Comparison of ENCODE assay signal across 1 cellular context in the genomic region with DNA sequence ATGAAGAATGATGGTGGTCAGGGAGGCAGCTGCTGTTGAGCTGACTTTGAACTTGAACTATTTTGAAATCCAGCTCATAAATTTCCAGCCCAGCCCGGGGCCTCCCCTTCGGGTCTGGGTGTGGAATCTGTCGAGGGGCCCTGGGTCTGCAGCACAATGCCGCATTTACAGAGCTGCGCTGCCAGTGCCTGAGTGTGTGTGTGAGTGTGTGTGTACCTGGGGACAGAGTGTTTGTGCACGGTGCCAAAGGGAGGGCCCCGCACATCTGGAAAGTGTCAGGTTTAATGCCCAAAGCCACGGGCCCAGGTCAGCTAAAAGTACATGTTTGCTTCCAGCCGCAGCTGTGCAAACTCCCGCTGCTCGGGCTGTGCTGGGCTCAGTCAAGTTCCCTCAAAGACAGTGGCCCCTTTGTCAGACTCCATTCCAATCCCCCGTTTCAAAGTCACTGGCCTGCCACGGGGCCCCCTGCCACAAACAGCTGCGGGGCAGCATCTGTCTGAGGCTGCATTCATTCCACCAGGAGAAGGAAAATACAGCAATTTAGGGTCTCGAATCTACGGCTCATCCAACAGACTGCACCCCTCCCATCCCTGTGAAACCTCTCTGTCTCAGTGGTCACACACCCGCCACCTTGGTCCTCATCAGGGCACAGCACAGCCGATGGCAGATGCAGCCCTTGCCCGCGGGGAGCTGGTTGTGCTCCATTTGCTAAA.
A peak's percentile ranks its signal among the peaks of the same experiment; 100 is the strongest.
TF ChIP-seq lines count a peak whose summit lies in the region.

No MANE protein-coding gene starts in this region.

TF ChIP-seq in HepG2, 621 proteins besides CTCF, POLR2A, EP300 and RAD21 (continued from another document and continues in another):
- TF ChIP-seq, protein P1, sequence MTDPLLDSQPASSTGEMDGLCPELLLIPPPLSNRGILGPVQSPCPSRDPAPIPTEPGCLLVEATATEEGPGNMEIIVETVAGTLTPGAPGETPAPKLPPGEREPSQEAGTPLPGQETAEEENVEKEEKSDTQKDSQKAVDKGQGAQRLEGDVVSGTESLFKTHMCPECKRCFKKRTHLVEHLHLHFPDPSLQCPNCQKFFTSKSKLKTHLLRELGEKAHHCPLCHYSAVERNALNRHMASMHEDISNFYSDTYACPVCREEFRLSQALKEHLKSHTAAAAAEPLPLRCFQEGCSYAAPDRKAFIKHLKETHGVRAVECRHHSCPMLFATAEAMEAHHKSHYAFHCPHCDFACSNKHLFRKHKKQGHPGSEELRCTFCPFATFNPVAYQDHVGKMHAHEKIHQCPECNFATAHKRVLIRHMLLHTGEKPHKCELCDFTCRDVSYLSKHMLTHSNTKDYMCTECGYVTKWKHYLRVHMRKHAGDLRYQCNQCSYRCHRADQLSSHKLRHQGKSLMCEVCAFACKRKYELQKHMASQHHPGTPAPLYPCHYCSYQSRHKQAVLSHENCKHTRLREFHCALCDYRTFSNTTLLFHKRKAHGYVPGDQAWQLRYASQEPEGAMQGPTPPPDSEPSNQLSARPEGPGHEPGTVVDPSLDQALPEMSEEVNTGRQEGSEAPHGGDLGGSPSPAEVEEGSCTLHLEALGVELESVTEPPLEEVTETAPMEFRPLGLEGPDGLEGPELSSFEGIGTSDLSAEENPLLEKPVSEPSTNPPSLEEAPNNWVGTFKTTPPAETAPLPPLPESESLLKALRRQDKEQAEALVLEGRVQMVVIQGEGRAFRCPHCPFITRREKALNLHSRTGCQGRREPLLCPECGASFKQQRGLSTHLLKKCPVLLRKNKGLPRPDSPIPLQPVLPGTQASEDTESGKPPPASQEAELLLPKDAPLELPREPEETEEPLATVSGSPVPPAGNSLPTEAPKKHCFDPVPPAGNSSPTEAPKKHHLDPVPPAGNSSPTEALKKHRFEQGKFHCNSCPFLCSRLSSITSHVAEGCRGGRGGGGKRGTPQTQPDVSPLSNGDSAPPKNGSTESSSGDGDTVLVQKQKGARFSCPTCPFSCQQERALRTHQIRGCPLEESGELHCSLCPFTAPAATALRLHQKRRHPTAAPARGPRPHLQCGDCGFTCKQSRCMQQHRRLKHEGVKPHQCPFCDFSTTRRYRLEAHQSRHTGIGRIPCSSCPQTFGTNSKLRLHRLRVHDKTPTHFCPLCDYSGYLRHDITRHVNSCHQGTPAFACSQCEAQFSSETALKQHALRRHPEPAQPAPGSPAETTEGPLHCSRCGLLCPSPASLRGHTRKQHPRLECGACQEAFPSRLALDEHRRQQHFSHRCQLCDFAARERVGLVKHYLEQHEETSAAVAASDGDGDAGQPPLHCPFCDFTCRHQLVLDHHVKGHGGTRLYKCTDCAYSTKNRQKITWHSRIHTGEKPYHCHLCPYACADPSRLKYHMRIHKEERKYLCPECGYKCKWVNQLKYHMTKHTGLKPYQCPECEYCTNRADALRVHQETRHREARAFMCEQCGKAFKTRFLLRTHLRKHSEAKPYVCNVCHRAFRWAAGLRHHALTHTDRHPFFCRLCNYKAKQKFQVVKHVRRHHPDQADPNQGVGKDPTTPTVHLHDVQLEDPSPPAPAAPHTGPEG (CRISPR knock-in tag; IDR thresholded peaks at IDR 0.05): no peak
- TF ChIP-seq ARNT2 (CRISPR knock-in tag; IDR thresholded peaks at IDR 0.05; ENCODE audit: low read depth) (peak; percentile 71), TMF1 (CRISPR knock-in tag; IDR thresholded peaks at IDR 0.05; ENCODE audit: low read depth) (no peak), ZNF746 (CRISPR knock-in tag; IDR thresholded peaks at IDR 0.05) (peak; percentile 80), JUN (CRISPR knock-in tag; IDR thresholded peaks at IDR 0.05) (no peak), TEAD3 (CRISPR knock-in tag; optimal IDR thresholded peaks at IDR 0.05; ENCODE audit: borderline replicate concordance) (peak; percentile 62), ZNF724P (CRISPR knock-in tag; IDR thresholded peaks at IDR 0.05; ENCODE audit: borderline replicate concordance) (peak; percentile 71; the same call in 1 of the 2 replicates), KDM2A (CRISPR knock-in tag; IDR thresholded peaks at IDR 0.05; ENCODE audit: borderline replicate concordance, low read depth) (peak; percentile 73), POGZ (CRISPR knock-in tag; IDR thresholded peaks at IDR 0.05) (peak; percentile 56; the same call in 1 of the 2 replicates), MTA1 (CRISPR knock-in tag; IDR thresholded peaks at IDR 0.05; ENCODE audit: borderline replicate concordance) (peak; percentile 58; the same call in 1 of the 2 replicates), ZNF781 (CRISPR knock-in tag; IDR thresholded peaks at IDR 0.05; ENCODE audit: borderline replicate concordance, not compliant biosample characterization) (no peak), SATB2 (CRISPR knock-in tag; IDR thresholded peaks at IDR 0.05) (no peak), KLF12 (CRISPR knock-in tag; IDR thresholded peaks at IDR 0.05; ENCODE audit: borderline replicate concordance) (no peak), ZNF335 (CRISPR knock-in tag; IDR thresholded peaks at IDR 0.05) (no peak), SRY (CRISPR knock-in tag; IDR thresholded peaks at IDR 0.05) (peak; percentile 30; the same call in 1 of the 2 replicates), KMT2A (CRISPR knock-in tag; IDR thresholded peaks at IDR 0.05) (no peak), KLF16 (CRISPR knock-in tag; IDR thresholded peaks at IDR 0.05) (peak in 1 of 2 experiments; percentile 41; a peak in 1 of 4 replicates), NCOR1 (IDR thresholded peaks at IDR 0.05; ENCODE audit: borderline replicate concordance, low read length) (peak; percentile 96), TGIF2 (CRISPR knock-in tag; IDR thresholded peaks at IDR 0.05) (no peak), XRCC5 (optimal IDR thresholded peaks at IDR 0.05; ENCODE audit: low read length) (peak; percentile 76)
- TF ChIP-seq, protein P2, sequence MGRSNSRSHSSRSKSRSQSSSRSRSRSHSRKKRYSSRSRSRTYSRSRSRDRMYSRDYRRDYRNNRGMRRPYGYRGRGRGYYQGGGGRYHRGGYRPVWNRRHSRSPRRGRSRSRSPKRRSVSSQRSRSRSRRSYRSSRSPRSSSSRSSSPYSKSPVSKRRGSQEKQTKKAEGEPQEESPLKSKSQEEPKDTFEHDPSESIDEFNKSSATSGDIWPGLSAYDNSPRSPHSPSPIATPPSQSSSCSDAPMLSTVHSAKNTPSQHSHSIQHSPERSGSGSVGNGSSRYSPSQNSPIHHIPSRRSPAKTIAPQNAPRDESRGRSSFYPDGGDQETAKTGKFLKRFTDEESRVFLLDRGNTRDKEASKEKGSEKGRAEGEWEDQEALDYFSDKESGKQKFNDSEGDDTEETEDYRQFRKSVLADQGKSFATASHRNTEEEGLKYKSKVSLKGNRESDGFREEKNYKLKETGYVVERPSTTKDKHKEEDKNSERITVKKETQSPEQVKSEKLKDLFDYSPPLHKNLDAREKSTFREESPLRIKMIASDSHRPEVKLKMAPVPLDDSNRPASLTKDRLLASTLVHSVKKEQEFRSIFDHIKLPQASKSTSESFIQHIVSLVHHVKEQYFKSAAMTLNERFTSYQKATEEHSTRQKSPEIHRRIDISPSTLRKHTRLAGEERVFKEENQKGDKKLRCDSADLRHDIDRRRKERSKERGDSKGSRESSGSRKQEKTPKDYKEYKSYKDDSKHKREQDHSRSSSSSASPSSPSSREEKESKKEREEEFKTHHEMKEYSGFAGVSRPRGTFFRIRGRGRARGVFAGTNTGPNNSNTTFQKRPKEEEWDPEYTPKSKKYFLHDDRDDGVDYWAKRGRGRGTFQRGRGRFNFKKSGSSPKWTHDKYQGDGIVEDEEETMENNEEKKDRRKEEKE (IDR thresholded peaks at IDR 0.05): no peak
- TF ChIP-seq, protein P3, sequence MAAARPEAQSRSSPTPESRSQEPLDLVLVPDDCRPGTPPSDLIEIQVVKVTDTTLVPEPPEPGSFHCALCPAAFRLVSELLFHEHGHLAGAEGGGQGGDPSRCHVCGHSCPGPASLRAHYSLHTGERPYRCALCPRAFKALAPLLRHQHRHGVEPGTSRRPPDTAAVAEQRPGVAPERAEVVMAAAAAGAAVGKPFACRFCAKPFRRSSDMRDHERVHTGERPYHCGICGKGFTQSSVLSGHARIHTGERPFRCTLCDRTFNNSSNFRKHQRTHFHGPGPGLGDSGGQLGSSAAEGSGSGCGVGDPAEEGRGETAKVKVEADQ (CRISPR knock-in tag; IDR thresholded peaks at IDR 0.05; ENCODE audit: borderline replicate concordance): peak; percentile 76; the same call in 1 of the 2 replicates
- TF ChIP-seq, protein P4, sequence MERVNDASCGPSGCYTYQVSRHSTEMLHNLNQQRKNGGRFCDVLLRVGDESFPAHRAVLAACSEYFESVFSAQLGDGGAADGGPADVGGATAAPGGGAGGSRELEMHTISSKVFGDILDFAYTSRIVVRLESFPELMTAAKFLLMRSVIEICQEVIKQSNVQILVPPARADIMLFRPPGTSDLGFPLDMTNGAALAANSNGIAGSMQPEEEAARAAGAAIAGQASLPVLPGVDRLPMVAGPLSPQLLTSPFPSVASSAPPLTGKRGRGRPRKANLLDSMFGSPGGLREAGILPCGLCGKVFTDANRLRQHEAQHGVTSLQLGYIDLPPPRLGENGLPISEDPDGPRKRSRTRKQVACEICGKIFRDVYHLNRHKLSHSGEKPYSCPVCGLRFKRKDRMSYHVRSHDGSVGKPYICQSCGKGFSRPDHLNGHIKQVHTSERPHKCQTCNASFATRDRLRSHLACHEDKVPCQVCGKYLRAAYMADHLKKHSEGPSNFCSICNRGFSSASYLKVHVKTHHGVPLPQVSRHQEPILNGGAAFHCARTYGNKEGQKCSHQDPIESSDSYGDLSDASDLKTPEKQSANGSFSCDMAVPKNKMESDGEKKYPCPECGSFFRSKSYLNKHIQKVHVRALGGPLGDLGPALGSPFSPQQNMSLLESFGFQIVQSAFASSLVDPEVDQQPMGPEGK (CRISPR knock-in tag; IDR thresholded peaks at IDR 0.05): peak; percentile 73
- TF ChIP-seq, protein P5, sequence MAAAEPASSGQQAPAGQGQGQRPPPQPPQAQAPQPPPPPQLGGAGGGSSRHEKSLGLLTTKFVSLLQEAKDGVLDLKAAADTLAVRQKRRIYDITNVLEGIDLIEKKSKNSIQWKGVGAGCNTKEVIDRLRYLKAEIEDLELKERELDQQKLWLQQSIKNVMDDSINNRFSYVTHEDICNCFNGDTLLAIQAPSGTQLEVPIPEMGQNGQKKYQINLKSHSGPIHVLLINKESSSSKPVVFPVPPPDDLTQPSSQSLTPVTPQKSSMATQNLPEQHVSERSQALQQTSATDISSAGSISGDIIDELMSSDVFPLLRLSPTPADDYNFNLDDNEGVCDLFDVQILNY (CRISPR knock-in tag; conservative IDR thresholded peaks at IDR 0.05): no peak
- TF ChIP-seq, protein P6, sequence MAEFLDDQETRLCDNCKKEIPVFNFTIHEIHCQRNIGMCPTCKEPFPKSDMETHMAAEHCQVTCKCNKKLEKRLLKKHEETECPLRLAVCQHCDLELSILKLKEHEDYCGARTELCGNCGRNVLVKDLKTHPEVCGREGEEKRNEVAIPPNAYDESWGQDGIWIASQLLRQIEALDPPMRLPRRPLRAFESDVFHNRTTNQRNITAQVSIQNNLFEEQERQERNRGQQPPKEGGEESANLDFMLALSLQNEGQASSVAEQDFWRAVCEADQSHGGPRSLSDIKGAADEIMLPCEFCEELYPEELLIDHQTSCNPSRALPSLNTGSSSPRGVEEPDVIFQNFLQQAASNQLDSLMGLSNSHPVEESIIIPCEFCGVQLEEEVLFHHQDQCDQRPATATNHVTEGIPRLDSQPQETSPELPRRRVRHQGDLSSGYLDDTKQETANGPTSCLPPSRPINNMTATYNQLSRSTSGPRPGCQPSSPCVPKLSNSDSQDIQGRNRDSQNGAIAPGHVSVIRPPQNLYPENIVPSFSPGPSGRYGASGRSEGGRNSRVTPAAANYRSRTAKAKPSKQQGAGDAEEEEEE (CRISPR knock-in tag; IDR thresholded peaks at IDR 0.05; ENCODE audit: borderline replicate concordance): no peak
- TF ChIP-seq, protein P7, sequence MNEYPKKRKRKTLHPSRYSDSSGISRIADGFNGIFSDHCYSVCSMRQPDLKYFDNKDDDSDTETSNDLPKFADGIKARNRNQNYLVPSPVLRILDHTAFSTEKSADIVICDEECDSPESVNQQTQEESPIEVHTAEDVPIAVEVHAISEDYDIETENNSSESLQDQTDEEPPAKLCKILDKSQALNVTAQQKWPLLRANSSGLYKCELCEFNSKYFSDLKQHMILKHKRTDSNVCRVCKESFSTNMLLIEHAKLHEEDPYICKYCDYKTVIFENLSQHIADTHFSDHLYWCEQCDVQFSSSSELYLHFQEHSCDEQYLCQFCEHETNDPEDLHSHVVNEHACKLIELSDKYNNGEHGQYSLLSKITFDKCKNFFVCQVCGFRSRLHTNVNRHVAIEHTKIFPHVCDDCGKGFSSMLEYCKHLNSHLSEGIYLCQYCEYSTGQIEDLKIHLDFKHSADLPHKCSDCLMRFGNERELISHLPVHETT (CRISPR knock-in tag; conservative IDR thresholded peaks at IDR 0.05): peak; percentile 49; the same call in 1 of the 2 replicates
- TF ChIP-seq, protein P8, sequence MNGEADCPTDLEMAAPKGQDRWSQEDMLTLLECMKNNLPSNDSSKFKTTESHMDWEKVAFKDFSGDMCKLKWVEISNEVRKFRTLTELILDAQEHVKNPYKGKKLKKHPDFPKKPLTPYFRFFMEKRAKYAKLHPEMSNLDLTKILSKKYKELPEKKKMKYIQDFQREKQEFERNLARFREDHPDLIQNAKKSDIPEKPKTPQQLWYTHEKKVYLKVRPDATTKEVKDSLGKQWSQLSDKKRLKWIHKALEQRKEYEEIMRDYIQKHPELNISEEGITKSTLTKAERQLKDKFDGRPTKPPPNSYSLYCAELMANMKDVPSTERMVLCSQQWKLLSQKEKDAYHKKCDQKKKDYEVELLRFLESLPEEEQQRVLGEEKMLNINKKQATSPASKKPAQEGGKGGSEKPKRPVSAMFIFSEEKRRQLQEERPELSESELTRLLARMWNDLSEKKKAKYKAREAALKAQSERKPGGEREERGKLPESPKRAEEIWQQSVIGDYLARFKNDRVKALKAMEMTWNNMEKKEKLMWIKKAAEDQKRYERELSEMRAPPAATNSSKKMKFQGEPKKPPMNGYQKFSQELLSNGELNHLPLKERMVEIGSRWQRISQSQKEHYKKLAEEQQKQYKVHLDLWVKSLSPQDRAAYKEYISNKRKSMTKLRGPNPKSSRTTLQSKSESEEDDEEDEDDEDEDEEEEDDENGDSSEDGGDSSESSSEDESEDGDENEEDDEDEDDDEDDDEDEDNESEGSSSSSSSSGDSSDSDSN (CRISPR knock-in tag; IDR thresholded peaks at IDR 0.05): peak; percentile 74; the same call in 1 of the 2 replicates
- TF ChIP-seq, protein P9, sequence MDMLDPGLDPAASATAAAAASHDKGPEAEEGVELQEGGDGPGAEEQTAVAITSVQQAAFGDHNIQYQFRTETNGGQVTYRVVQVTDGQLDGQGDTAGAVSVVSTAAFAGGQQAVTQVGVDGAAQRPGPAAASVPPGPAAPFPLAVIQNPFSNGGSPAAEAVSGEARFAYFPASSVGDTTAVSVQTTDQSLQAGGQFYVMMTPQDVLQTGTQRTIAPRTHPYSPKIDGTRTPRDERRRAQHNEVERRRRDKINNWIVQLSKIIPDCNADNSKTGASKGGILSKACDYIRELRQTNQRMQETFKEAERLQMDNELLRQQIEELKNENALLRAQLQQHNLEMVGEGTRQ (IDR thresholded peaks at IDR 0.05; ENCODE audit: low read depth, low read length): no peak
- TF ChIP-seq, protein P9 (CRISPR knock-in tag; IDR thresholded peaks at IDR 0.05; ENCODE audit: borderline replicate concordance): no peak
